In the genomic region with DNA sequence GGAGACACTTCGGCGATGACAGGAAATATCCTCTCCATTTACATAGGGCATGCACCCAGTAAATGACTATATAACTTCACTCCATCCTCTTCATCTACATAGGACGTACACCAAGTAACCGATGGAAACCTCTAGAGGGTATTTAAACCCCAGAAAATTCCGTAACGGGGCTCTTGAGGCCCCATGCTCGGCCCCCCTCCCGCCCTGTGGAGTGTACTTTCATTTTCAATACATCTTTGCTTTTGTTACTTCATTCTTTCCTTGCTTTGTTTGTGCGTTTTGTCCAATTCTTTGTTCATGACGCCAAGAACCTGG, we compare ENCODE assay signal across 8 cellular contexts. TPM values are rescaled to one million over a fixed set of nuclear protein-coding genes. Genes with fewer than 3 reads are reported as not detected.
DNase-seq lines count a peak whose midpoint lies in the region; ATAC-seq and TF ChIP-seq lines count a peak whose summit lies in the region.

No MANE protein-coding gene starts in this region.

- H3K36me3 ChIP-seq in body of pancreas (replicated peaks in 1 of 2; ENCODE audit: insufficient read depth in 1 of 2, low read depth in 2 of 2) (no peaks in the 10 kb centered on the region), urinary bladder (ENCODE audit: insufficient read depth) (no peaks in the 10 kb centered on the region)

- no peak overlapping the region for H3K27ac Mint-ChIP-seq in activated naive CD4-positive, alpha-beta T cell treated with anti-CD3 and anti-CD28 coated beads, Interleukin-2, amount 50 U/mL, for 24 hours
- H3K27ac Mint-ChIP-seq in memory B cell: no peak overlapping the region

- TF ChIP-seq POLR2A in body of pancreas (IDR thresholded peaks at IDR 0.05): no peak

- H3K9me3 Mint-ChIP-seq in activated naive CD4-positive, alpha-beta T cell treated with anti-CD3 and anti-CD28 coated beads, Interleukin-2, amount 50 U/mL, for 24 hours: no peaks in the 10 kb centered on the region
- peaks cover 3% of the 10 kb centered on the region for H3K9me3 Mint-ChIP-seq in memory B cell

- H3K4me3 ChIP-seq in body of pancreas (peak overlapping the region in 1 of 2 donors; percentile 16), urinary bladder (ENCODE audit: low read depth, low read length) (peak overlapping the region; percentile 27)

- H3K27me3 ChIP-seq in body of pancreas: peaks cover 0 to 12% of the 10 kb centered on the region in 2 donors

- peak overlapping the region; percentile 94 for H3K4me3 Mint-ChIP-seq in activated naive CD4-positive, alpha-beta T cell treated with anti-CD3 and anti-CD28 coated beads, Interleukin-2, amount 50 U/mL, for 24 hours
- peak overlapping the region; percentile 82 for H3K4me3 Mint-ChIP-seq in memory B cell

- peaks cover 12% of the 10 kb centered on the region for H3K4me1 Mint-ChIP-seq in activated naive CD4-positive, alpha-beta T cell treated with anti-CD3 and anti-CD28 coated beads, Interleukin-2, amount 50 U/mL, for 24 hours
- peaks cover 17% of the 10 kb centered on the region for H3K4me1 Mint-ChIP-seq in memory B cell

- peaks cover 2% of the 10 kb centered on the region for H3K36me3 Mint-ChIP-seq in activated naive CD4-positive, alpha-beta T cell treated with anti-CD3 and anti-CD28 coated beads, Interleukin-2, amount 50 U/mL, for 24 hours
- H3K36me3 Mint-ChIP-seq in memory B cell: peaks cover 4% of the 10 kb centered on the region

- ATAC-seq in body of pancreas: peak; percentile 16
- ATAC-seq in memory B cell (ENCODE audit: low read depth): no peak

- peaks cover 20% of the 10 kb centered on the region for H3K27me3 Mint-ChIP-seq in activated naive CD4-positive, alpha-beta T cell treated with anti-CD3 and anti-CD28 coated beads, Interleukin-2, amount 50 U/mL, for 24 hours
- H3K27me3 Mint-ChIP-seq in memory B cell: peaks cover 29% of the 10 kb centered on the region

- WGBS in body of pancreas, 2 donors: 49% methylated on average over 10 of the region's 10 CpGs
- 31% methylated on average over 10 of the region's 10 CpGs for WGBS in urinary bladder

- DNase-seq in activated naive CD4-positive, alpha-beta T cell (lab: John Stamatoyannopoulos, UW): no peak
- DNase-seq in body of pancreas: no peak
- no peak for DNase-seq in memory B cell (ENCODE audit: low spot score in 2 of 2)
- DNase-seq in NCI-H1105 treated with DMSO at 0.1 percent for 48 hours (lab: John Stamatoyannopoulos, UW): no peak
- DNase-seq in AG20443 (ENCODE audit: low spot score): no peak
- no peak for DNase-seq in cerebellar nuclear complex (lab: John Stamatoyannopoulos, UW)

- H3K27ac ChIP-seq in body of pancreas (peak overlapping the region in 3 of 4 donors; percentile 35 to 67 (median 51)), urinary bladder (ENCODE audit: low read depth) (peak overlapping the region; percentile 61)

- H3K4me1 ChIP-seq in body of pancreas (peaks cover 16% of the 10 kb centered on the region), urinary bladder (ENCODE audit: insufficient read depth) (no peaks in the 10 kb centered on the region)

- no peaks in the 10 kb centered on the region for H3K9me3 ChIP-seq in body of pancreas

- intact Hi-C loops in body of pancreas (cut with DNase I): no loop called here

- TF ChIP-seq CTCF in body of pancreas (IDR thresholded peaks at IDR 0.05): no peak

RNA-seq across cellular contexts. Expression of gene FAM107A, which starts 7.5 kb away (rescaled TPM):
- total RNA-seq in body of pancreas (10 to 100 TPM; 14.5 to 26.4 TPM), urinary bladder (9.8 TPM)
- polyA plus RNA-seq in urinary bladder: 152 TPM

RNA-seq across cellular contexts. Expression of gene ACOX2, which starts 47.7 kb away (rescaled TPM):
- 1 to 10 TPM; 2.3 to 5.9 TPM for total RNA-seq in body of pancreas
- total RNA-seq in urinary bladder: 28.8 TPM
- 25.7 TPM for polyA plus RNA-seq in urinary bladder
